ENCODE assay signal across 21 cellular contexts in genomic region chr1:183780757-183781156, GRCh38.
"Had no signal": no experiment of that assay in that cellular context is flagged by ENCODE, and none has a peak within 500 bp of the region (broad histone marks: within the 10 kb centered on the region; RNA-seq: fewer than 3 reads in every experiment).

No MANE protein-coding gene starts in this region.

- H3K36me3 ChIP-seq: brain microvascular endothelial cell, Peyer's patch, SJSA1 had no signal

- ATAC-seq: activated T-helper 17 cell treated with anti-CD3 and anti-CD28 coated beads, Interleukin-2, amount 50 U/mL, for 72 hours had no signal

- H3K4me1 ChIP-seq: Peyer's patch, SJSA1 had no signal

- H3K4me3 ChIP-seq: Peyer's patch, SJSA1 had no signal

- H3K9me3 ChIP-seq: Peyer's patch, SJSA1 had no signal

- H3K27ac ChIP-seq: brain microvascular endothelial cell, KMS-11, Peyer's patch, RWPE1, SJSA1 had no signal

- DNase-seq: activated B cell treated with CpG ODN at 0.5 μM for 24 hours; activated CD4-positive, alpha-beta memory T cell treated with anti-CD3 and anti-CD28 coated beads for 36 hours; activated CD4-positive, alpha-beta T cell treated with anti-CD3 and anti-CD28 coated beads, Interleukin-2, amount 10 ng/mL, durations not matched to agents 7 days and 5 days; activated CD8-positive, alpha-beta memory T cell treated with anti-CD3 and anti-CD28 coated beads for 24 hours; activated gamma-delta T cell; activated naive CD4-positive, alpha-beta T cell treated with anti-CD3 and anti-CD28 coated beads for 36 hours; activated T-cell treated with anti-CD3 and anti-CD28 coated beads for 4 hours; activated T-cell treated with anti-CD3 and anti-CD28 coated beads, Interleukin-2, amount 50 U/mL, for 48 hours; amygdala; brain microvascular endothelial cell; central memory CD4-positive, alpha-beta T cell; NCI-H1092; NCI-H1436; NCI-H187 treated with DMSO at 0.1 percent for 48 hours; NCI-H2081 treated with DMSO at 0.1 percent for 48 hours; Peyer's patch; SHP77 had no signal

- H3K27me3 ChIP-seq: brain microvascular endothelial cell, Peyer's patch, SJSA1 had no signal
